Comparison of ENCODE assay signal across 8 cellular contexts in genomic region chr11:65489061-65489705, GRCh38. TPM values are rescaled to one million over a fixed set of nuclear protein-coding genes. Genes with fewer than 3 reads are reported as not detected.
DNase-seq lines count a peak whose midpoint lies in the region; ATAC-seq and TF ChIP-seq lines count a peak whose summit lies in the region.

No MANE protein-coding gene starts in this region.

- H3K18ac ChIP-seq in IMR-90 (ENCODE audit: low read depth, low read length) = peak overlapping the region; percentile 90

- peak overlapping the region; percentile 16 for H3K4me2 ChIP-seq in IMR-90 (ENCODE audit: low read depth, low read length)

- no peaks in the 10 kb centered on the region for H3K36me3 Mint-ChIP-seq in activated CD4-positive, alpha-beta T cell treated with anti-CD3 and anti-CD28 coated beads, Interleukin-2, amount 10 ng/mL, durations not matched to agents 7 days and 5 days (ENCODE audit: low read depth)

- H3K23ac ChIP-seq in IMR-90 (ENCODE audit: low read depth, low read length) = peak overlapping the region; percentile 93

- H2BK15ac ChIP-seq in IMR-90 (ENCODE audit: low read depth, low read length) = peak overlapping the region; percentile 87; the same call in 2 of the 3 replicates

- H2AK5ac ChIP-seq in IMR-90 (ENCODE audit: low read depth, low read length) = peak overlapping the region; percentile 98

- BruUV-seq in IMR-90 (replicated peaks; lab: Mats Ljungman, UMichigan) = no TSS peak

- H2BK5ac ChIP-seq in IMR-90 (ENCODE audit: low read depth, low read length, poor library complexity, severe bottlenecking) = peak overlapping the region; percentile 93

- H3K4me1 ChIP-seq in IMR-90 (ENCODE audit: control insufficient read depth, insufficient read depth, low read length) = peaks cover 57% of the 10 kb centered on the region
- peaks cover 41 to 49% of the 10 kb centered on the region in 2 donors for H3K4me1 ChIP-seq in lung (ENCODE audit: control insufficient read depth in 2 of 2, insufficient read depth in 2 of 2, low read length in 2 of 2)
- H3K4me1 ChIP-seq in thymus (ENCODE audit: control insufficient read depth, insufficient read depth, low read length) = peaks cover 23% of the 10 kb centered on the region

- peaks cover 23% of the 10 kb centered on the region for H3K9me1 ChIP-seq in IMR-90 (ENCODE audit: insufficient read depth, low read length)

- no peak for TF ChIP-seq CTCF in IMR-90 (conservative IDR thresholded peaks at IDR 0.05; ENCODE audit: low read depth, low read length)
- no peak for TF ChIP-seq CTCF in coronary artery (IDR thresholded peaks at IDR 0.05)
- no peak for TF ChIP-seq CTCF in lung (IDR thresholded peaks at IDR 0.05; ENCODE audit: control extremely low read depth, extremely low read depth)
- no peak for TF ChIP-seq CTCF in GM13977 (IDR thresholded peaks at IDR 0.05; ENCODE audit: extremely low read depth, insufficient read depth, missing control alignments)

- peak overlapping the region; percentile 78 to 93 for H4K8ac ChIP-seq in IMR-90 (ENCODE audit: low read depth in 2 of 2, low read length in 2 of 2)

- in situ Hi-C loops in IMR-90 (cut with MboI; ENCODE audit: low sequenced_read_pairs) (no loop called here), GM13977 (cut with MboI; ENCODE audit: low pct_unique_long_range_greater_than_20kb, low sequenced_read_pairs, unreplicated experiment) (loop anchor here (10.0 kb wide), 1 partner anchor 64 kb away; the partner anchor contains the start of gene NEAT1)

- POLR2A ChIA-PET in IMR-90 (lab: Charles Lee; ENCODE audit: unreplicated experiment) = interaction anchor here (0.6 to 9.6 kb wide), 7 partner anchors 11 to 69 kb away, joined by 3 to 400 read pairs (median 16); partner anchors contain the start of genes MALAT1 and NEAT1
- POLR2A ChIA-PET in activated CD4-positive, alpha-beta T cell treated with anti-CD3 and anti-CD28 coated beads, Interleukin-2, amount 10 ng/mL, durations not matched to agents 7 days and 5 days (lab: Charles Lee) = interaction anchor here (1.4 to 4.1 kb wide), 2 partner anchors 8 to 10 kb away, joined by 7 to 39 read pairs; partner anchors contain the start of gene MALAT1

- peak overlapping the region; percentile 85 for H3K27ac ChIP-seq in IMR-90 (ENCODE audit: insufficient read depth, low read length)
- H3K27ac ChIP-seq in coronary artery = peak overlapping the region; percentile 97 to 98
- H3K27ac ChIP-seq in lung (ENCODE audit: low read depth in 1 of 2, low read length in 1 of 2) = peak overlapping the region; percentile 97 to 98
- H3K27ac ChIP-seq in thymus (ENCODE audit: low read depth) = peak overlapping the region; percentile 25

- peak overlapping the region; percentile 91 for H3K56ac ChIP-seq in IMR-90 (ENCODE audit: extremely low read depth, insufficient read depth, low read length)

- peaks cover 18 to 72% of the 10 kb centered on the region in 2 experiments for H3K79me1 ChIP-seq in IMR-90 (ENCODE audit: low read depth in 1 of 2, low read length in 2 of 2)

- peak overlapping the region; percentile 96 for H2BK20ac ChIP-seq in IMR-90 (ENCODE audit: low read depth, low read length)

- H2AK9ac ChIP-seq in IMR-90 (replicated peaks; ENCODE audit: low read depth, low read length, poor library complexity) = peak overlapping the region; percentile 97

- peak overlapping the region; percentile 93 for H4K5ac ChIP-seq in IMR-90 (ENCODE audit: low read depth, low read length)

- no peak overlapping the region for H3K27ac Mint-ChIP-seq in activated CD4-positive, alpha-beta T cell treated with anti-CD3 and anti-CD28 coated beads, Interleukin-2, amount 10 ng/mL, durations not matched to agents 7 days and 5 days

- peaks cover 51% of the 10 kb centered on the region for H3K4me1 Mint-ChIP-seq in activated CD4-positive, alpha-beta T cell treated with anti-CD3 and anti-CD28 coated beads, Interleukin-2, amount 10 ng/mL, durations not matched to agents 7 days and 5 days

- dilution Hi-C loops in IMR-90 (cut with HindIII; ENCODE audit: low sequenced_read_pairs, unreplicated experiment) = no loop called here

- peak; percentile 90 for DNase-seq in IMR-90
- peak; percentile 98 for DNase-seq in coronary artery (ENCODE audit: low spot score)
- DNase-seq in lung (ENCODE audit: low spot score) = no peak
- DNase-seq in activated CD4-positive, alpha-beta T cell treated with anti-CD3 and anti-CD28 coated beads, Interleukin-2, amount 10 ng/mL, durations not matched to agents 7 days and 5 days = no peak
- DNase-seq in RKO (ENCODE audit: low spot score) = no peak
- no peak for DNase-seq in GM13977 (ENCODE audit: low spot score)
- DNase-seq in NCI-H2107 treated with DMSO at 0.1 percent for 48 hours (lab: John Stamatoyannopoulos, UW; ENCODE audit: unreplicated experiment) = no peak

- H3K27me3 ChIP-seq in IMR-90 (ENCODE audit: control insufficient read depth, insufficient read depth, low read length) (no peaks in the 10 kb centered on the region), lung (ENCODE audit: control insufficient read depth, insufficient read depth) (no peaks in the 10 kb centered on the region), thymus (ENCODE audit: control insufficient read depth, insufficient read depth) (no peaks in the 10 kb centered on the region)

- no peak overlapping the region for H3K4me3 Mint-ChIP-seq in activated CD4-positive, alpha-beta T cell treated with anti-CD3 and anti-CD28 coated beads, Interleukin-2, amount 10 ng/mL, durations not matched to agents 7 days and 5 days

- peaks cover 2% of the 10 kb centered on the region for H3K27me3 Mint-ChIP-seq in activated CD4-positive, alpha-beta T cell treated with anti-CD3 and anti-CD28 coated beads, Interleukin-2, amount 10 ng/mL, durations not matched to agents 7 days and 5 days

- H4K20me1 ChIP-seq in IMR-90 (ENCODE audit: insufficient read depth, low read length) = no peaks in the 10 kb centered on the region; the same call in 1 of the 2 replicates

- H2BK120ac ChIP-seq in IMR-90 (ENCODE audit: low read depth, low read length) = peak overlapping the region; percentile 97

- CTCF ChIA-PET in IMR-90 (lab: Yijun Ruan, JAX) = interaction anchor here (0.7 to 1.4 kb wide), 3 partner anchors 9 to 17 kb away, joined by 3 to 5 read pairs (median 3); partner anchors contain the start of gene MALAT1
- CTCF ChIA-PET in activated CD4-positive, alpha-beta T cell treated with anti-CD3 and anti-CD28 coated beads, Interleukin-2, amount 10 ng/mL, durations not matched to agents 7 days and 5 days (lab: Charles Lee) = interaction anchor here (0.6 to 10.0 kb wide), 7 partner anchors 9 to 73 kb away, joined by 3 to 119 read pairs (median 6); partner anchors contain the start of gene MALAT1

- H3K9ac ChIP-seq in IMR-90 (ENCODE audit: low read depth, low read length) = peak overlapping the region; percentile 69

- intact Hi-C loops in IMR-90 (cut with micrococcal nuclease) = no loop called here

- H3K36me3 ChIP-seq in IMR-90 (ENCODE audit: control insufficient read depth, insufficient read depth, low read length) (no peaks in the 10 kb centered on the region), lung (ENCODE audit: control insufficient read depth in 2 of 2, insufficient read depth in 2 of 2, low read length in 2 of 2) (no peaks in the 10 kb centered on the region), thymus (ENCODE audit: control insufficient read depth, insufficient read depth) (no peaks in the 10 kb centered on the region)

- peak overlapping the region; percentile 98 for H3K4ac ChIP-seq in IMR-90 (ENCODE audit: low read depth, low read length)

- TF ChIP-seq POLR2A in IMR-90 (IDR thresholded peaks at IDR 0.05; ENCODE audit: low read depth, low read length) = no peak

- peak overlapping the region; percentile 77 for H2AFZ ChIP-seq in IMR-90 (replicated peaks; ENCODE audit: low read length, poor library complexity)

- ATAC-seq in IMR-90 (ENCODE audit: low read depth) (peak; percentile 21), lung (ENCODE audit: insufficient read depth, low FRiP score) (no peak)

- H3K9me3 ChIP-seq in IMR-90 (ENCODE audit: control insufficient read depth, insufficient read depth, low read length) (no peaks in the 10 kb centered on the region), lung (ENCODE audit: control insufficient read depth in 2 of 2, insufficient read depth in 1 of 2, low read length in 1 of 2) (no peaks in the 10 kb centered on the region), thymus (ENCODE audit: control insufficient read depth) (no peaks in the 10 kb centered on the region)

- H4K91ac ChIP-seq in IMR-90 (ENCODE audit: insufficient read depth, low read depth, low read length) = peak overlapping the region; percentile 97

- peak overlapping the region; percentile 93 for H3K14ac ChIP-seq in IMR-90 (replicated peaks; ENCODE audit: low read depth, low read length)

- H3K4me3 ChIP-seq in IMR-90 (ENCODE audit: insufficient read depth, low read depth, low read length) (no peak overlapping the region), coronary artery (peak overlapping the region; percentile 42), lung (no peak overlapping the region), thymus (ENCODE audit: low read length) (no peak overlapping the region)

- H3K9me3 Mint-ChIP-seq in activated CD4-positive, alpha-beta T cell treated with anti-CD3 and anti-CD28 coated beads, Interleukin-2, amount 10 ng/mL, durations not matched to agents 7 days and 5 days = no peaks in the 10 kb centered on the region

- 9% methylated on average over 6 of the region's 10 CpGs; no CpG with 5 or more reads in 1 of the 2 experiments for WGBS in IMR-90 (ENCODE audit: extremely low coverage in 2 of 2, insufficient read length in 1 of 2), 2 experiments
- WGBS in lung, 2 donors = 61 to 82% methylated on average over 10 of the region's 10 CpGs
- WGBS in thymus = 94% methylated on average over 10 of the region's 10 CpGs

- peak; percentile 22; the same call in 1 of the 2 replicates for TF ChIP-seq RAD21 in IMR-90 (IDR thresholded peaks at IDR 0.05; ENCODE audit: low read length)

TF ChIP-seq in IMR-90, 13 proteins besides CTCF, POLR2A, EP300 and RAD21 (continues in another document):
- TF ChIP-seq MXI1 (IDR thresholded peaks at IDR 0.05; ENCODE audit: borderline replicate concordance, low read depth, low read length) = no peak

RNA-seq across cellular contexts. Expression of gene MALAT1, which starts 9.7 kb away (rescaled TPM):
- total RNA-seq in IMR-90 (2012; rRNA removed) = 3,569 and 5,244 TPM in 2 replicates
- polyA plus RNA-seq in IMR-90 (2012; rRNA removed) = 430 and 636 TPM in 2 replicates
- 4.7 and 16.7 TPM in 2 replicates for polyA plus RNA-seq in IMR-90 (2012; cell fraction: cytosol; rRNA removed)
- 481 and 5,232 TPM in 2 replicates for polyA plus RNA-seq in IMR-90 (2012; cell fraction: nucleus; rRNA removed; ENCODE audit: low replicate concordance)
- over 10,000 TPM; 10,633 to 48,332 TPM for total RNA-seq in lung
- 1,000 to 10,000 TPM in 1 of 2 donors, 100 to 1,000 TPM in 1; 125 to 2,965 TPM for polyA plus RNA-seq in lung
- 682 TPM for polyA plus RNA-seq in thymus
- total RNA-seq in activated CD4-positive, alpha-beta T cell treated with anti-CD3 and anti-CD28 coated beads, Interleukin-2, amount 10 ng/mL, durations not matched to agents 7 days and 5 days = 1,000 to 10,000 TPM; 7,183 to 8,252 TPM

RNA-seq across cellular contexts. Expression of gene SCYL1, which starts 35.7 kb away (rescaled TPM):
- 95.8 and 96.4 TPM in 2 replicates for total RNA-seq in IMR-90 (2012; rRNA removed)
- 150 and 172 TPM in 2 replicates for polyA plus RNA-seq in IMR-90 (2012; rRNA removed)
- polyA plus RNA-seq in IMR-90 (2012; cell fraction: cytosol; rRNA removed) = 166 and 172 TPM in 2 replicates
- 173 and 359 TPM in 2 replicates for polyA plus RNA-seq in IMR-90 (2012; cell fraction: nucleus; rRNA removed; ENCODE audit: low replicate concordance)
- 10 to 100 TPM; 54.3 to 93.8 TPM for total RNA-seq in lung
- 100 to 1,000 TPM in 1 of 2 donors, 10 to 100 TPM in 1; 79.1 to 107 TPM for polyA plus RNA-seq in lung
- 68.1 TPM for polyA plus RNA-seq in thymus
- 10 to 100 TPM; 59.1 to 62.1 TPM for total RNA-seq in activated CD4-positive, alpha-beta T cell treated with anti-CD3 and anti-CD28 coated beads, Interleukin-2, amount 10 ng/mL, durations not matched to agents 7 days and 5 days

Comparison
In these comparisons a context has a peak if more than half of its experiments do, and no peak if none do; other contexts are left out.
1. DNase-seq: peak in IMR-90 (single experiment) and coronary artery (single experiment); none in lung (single experiment), activated CD4-positive, alpha-beta T cell treated with anti-CD3 and anti-CD28 coated beads, Interleukin-2, amount 10 ng/mL, durations not matched to agents 7 days and 5 days (single experiment), RKO (single experiment), GM13977 (single experiment) and NCI-H2107 treated with DMSO at 0.1 percent for 48 hours (single experiment).
2. H3K27ac ChIP-seq: peak in every context shown above with its lines; median percentile 98 in coronary artery; 98 in lung; 85 in IMR-90; 25 in thymus.